Comparison of ENCODE assay signal across 8 cellular contexts in genomic region chr9:133459476-133460404, GRCh38. TPM values are rescaled to one million over a fixed set of nuclear protein-coding genes. Genes with fewer than 3 reads are reported as not detected.
DNase-seq lines count a peak whose midpoint lies in the region; ATAC-seq and TF ChIP-seq lines count a peak whose summit lies in the region.

Gene CACFD1 (plus strand): TSS chr9:133459978. CDS start chr9:133460067, 89 bp downstream.

- intact Hi-C loops in Right ventricle myocardium inferior (cut with DNase I) (loop anchor here (2.0 kb wide), 1 partner anchor 19 kb away; the partner anchor contains the start of gene SLC2A6), ovary (cut with DNase I) (no loop called here)

- no peaks in the 10 kb centered on the region for H3K9me3 Mint-ChIP-seq in activated naive CD8-positive, alpha-beta T cell treated with anti-CD3 and anti-CD28 coated beads, Interleukin-2, amount 10 ng/mL, durations not matched to agents 7 days and 5 days

- DNase-seq in NCI-H1105 (lab: John Stamatoyannopoulos, UW) (peak; percentile 96), SKM-1 treated with dmso at 0.1 percent for 144 hours (lab: John Stamatoyannopoulos, UW; ENCODE audit: unreplicated experiment) (peak; percentile 85), Right ventricle myocardium inferior (ENCODE audit: missing footprints) (peak; percentile 98), ovary (peak; percentile 97 to 98 (median 98))
- peak; percentile 90 for DNase-seq in activated naive CD8-positive, alpha-beta T cell treated with anti-CD3 and anti-CD28 coated beads, Interleukin-2, amount 10 ng/mL, durations not matched to agents 7 days and 5 days

- no peaks in the 10 kb centered on the region for H3K27me3 ChIP-seq in ovary
- H3K27me3 ChIP-seq in thymus (ENCODE audit: control insufficient read depth, insufficient read depth), result no peaks in the 10 kb centered on the region

- ATAC-seq in HG02610 (IDR thresholded peaks at IDR 0.05; ENCODE audit: unreplicated experiment) (peak; percentile 67), Right ventricle myocardium inferior (peak; percentile 95)
- peak; percentile 89 for ATAC-seq in activated naive CD8-positive, alpha-beta T cell treated with anti-CD3 and anti-CD28 coated beads, Interleukin-2, amount 10 ng/mL, durations not matched to agents 7 days and 5 days (ENCODE audit: low read depth)

- no peaks in the 10 kb centered on the region for H3K36me3 Mint-ChIP-seq in activated naive CD8-positive, alpha-beta T cell treated with anti-CD3 and anti-CD28 coated beads, Interleukin-2, amount 10 ng/mL, durations not matched to agents 7 days and 5 days

- H3K36me3 ChIP-seq in ovary (no peaks in the 10 kb centered on the region), thymus (ENCODE audit: control insufficient read depth, insufficient read depth) (no peaks in the 10 kb centered on the region)

- H3K9me3 ChIP-seq in ovary (no peaks in the 10 kb centered on the region), thymus (ENCODE audit: control insufficient read depth) (no peaks in the 10 kb centered on the region)

- H3K27ac Mint-ChIP-seq in activated naive CD8-positive, alpha-beta T cell treated with anti-CD3 and anti-CD28 coated beads, Interleukin-2, amount 10 ng/mL, durations not matched to agents 7 days and 5 days, result peak within 1 kb of the TSS; percentile 82

- peaks cover 15% of the 10 kb centered on the region for H3K27me3 Mint-ChIP-seq in activated naive CD8-positive, alpha-beta T cell treated with anti-CD3 and anti-CD28 coated beads, Interleukin-2, amount 10 ng/mL, durations not matched to agents 7 days and 5 days

- peaks cover 3% of the 10 kb centered on the region for H3K4me1 ChIP-seq in ovary (ENCODE audit: insufficient read depth)
- peaks cover 6% of the 10 kb centered on the region for H3K4me1 ChIP-seq in thymus (ENCODE audit: control insufficient read depth, insufficient read depth, low read length)

- WGBS in ovary, 3 donors, result 1% methylated on average over 55 to 86 of the region's 86 CpGs
- under 1% methylated on average over 86 of the region's 86 CpGs for WGBS in thymus

- TF ChIP-seq EP300 in ovary (IDR thresholded peaks at IDR 0.05), result no peak

- peak within 1 kb of the TSS; percentile 74 for H3K4me3 ChIP-seq in GM08714 (ENCODE audit: low read length)
- peak within 1 kb of the TSS; percentile 59 for H3K4me3 ChIP-seq in ovary
- peak within 1 kb of the TSS; percentile 76 for H3K4me3 ChIP-seq in thymus (ENCODE audit: low read length)

- peak; percentile 83 for TF ChIP-seq POLR2A in ovary (IDR thresholded peaks at IDR 0.05)

- H3K27ac ChIP-seq in ovary, result peak within 1 kb of the TSS; percentile 79 to 97
- H3K27ac ChIP-seq in thymus (ENCODE audit: low read depth), result peak within 1 kb of the TSS; percentile 90

- H3K4me3 Mint-ChIP-seq in activated naive CD8-positive, alpha-beta T cell treated with anti-CD3 and anti-CD28 coated beads, Interleukin-2, amount 10 ng/mL, durations not matched to agents 7 days and 5 days, result peak within 1 kb of the TSS; percentile 93

- H3K4me1 Mint-ChIP-seq in activated naive CD8-positive, alpha-beta T cell treated with anti-CD3 and anti-CD28 coated beads, Interleukin-2, amount 10 ng/mL, durations not matched to agents 7 days and 5 days, result peaks cover 2% of the 10 kb centered on the region

- peak in 1 of 3 donors; percentile 27 for TF ChIP-seq CTCF in ovary (IDR thresholded peaks at IDR 0.05)

- POLR2A ChIA-PET in activated naive CD8-positive, alpha-beta T cell treated with anti-CD3 and anti-CD28 coated beads, Interleukin-2, amount 10 ng/mL, durations not matched to agents 7 days and 5 days (lab: Charles Lee), result interaction anchor here (0.5 to 1.1 kb wide), 5 partner anchors 11 to 112 kb away, joined by 3 to 5 read pairs (median 3); partner anchors contain the start of genes MED22, RPL7A and SLC2A6

RNA-seq across cellular contexts. Expression of gene CACFD1, which starts in this region (rescaled TPM):
- total RNA-seq in activated naive CD8-positive, alpha-beta T cell treated with anti-CD3 and anti-CD28 coated beads, Interleukin-2, amount 10 ng/mL, durations not matched to agents 7 days and 5 days, result 1 to 10 TPM; 2.2 to 2.3 TPM
- total RNA-seq in Right ventricle myocardium inferior (13.9 TPM), ovary (10 to 100 TPM in 6 of 7 donors, 1 to 10 TPM in 1; 8.2 to 23.4 (median 18.6) TPM)
- polyA plus RNA-seq in ovary (10 to 100 TPM in 1 of 2 donors, 1 to 10 TPM in 1; 1.6 to 16.0 TPM), thymus (9.1 TPM)

Comparison
In these comparisons a context has a peak if more than half of its experiments do, and no peak if none do; other contexts are left out.
1. Peak in every context shown above with its lines: DNase-seq, ATAC-seq, H3K4me3 ChIP-seq and H3K27ac ChIP-seq.